ENCODE assay signal across 8 cellular contexts in genomic region chr4:87006531-87007344, GRCh38.
A peak's percentile ranks its signal among the peaks of the same experiment; 100 is the strongest.
DNase-seq lines count a peak whose midpoint lies in the region; ATAC-seq and TF ChIP-seq lines count a peak whose summit lies in the region.

No MANE protein-coding gene starts in this region.

- peaks cover 47% of the 10 kb centered on the region for H3K4me1 Mint-ChIP-seq in activated T-helper 2 cell treated with anti-CD3 and anti-CD28 coated beads, Interferon-gamma antibody, Interleukin-2, Interleukin-4, amounts not matched to agents 10 μg/mL and 5 μg/mL and 100 μg/mL, durations not matched to agents 14 hours and 24 hours and 36 hours (ENCODE audit: low read depth)
- H3K4me1 Mint-ChIP-seq in nephron: peaks cover 44% of the 10 kb centered on the region

- H3K4me3 ChIP-seq in fibroblast of pulmonary artery (replicated peaks; ENCODE audit: low read depth, low read length): peak overlapping the region; percentile 96

- peak overlapping the region; percentile 98 for H3K4me3 Mint-ChIP-seq in activated T-helper 2 cell treated with anti-CD3 and anti-CD28 coated beads, Interferon-gamma antibody, Interleukin-2, Interleukin-4, amounts not matched to agents 10 μg/mL and 5 μg/mL and 100 μg/mL, durations not matched to agents 14 hours and 24 hours and 36 hours (ENCODE audit: low read depth)
- peak overlapping the region; percentile 90 to 96 (median 96) for H3K4me3 Mint-ChIP-seq in nephron

- H3K9me3 Mint-ChIP-seq in activated T-helper 2 cell treated with anti-CD3 and anti-CD28 coated beads, Interferon-gamma antibody, Interleukin-2, Interleukin-4, amounts not matched to agents 10 μg/mL and 5 μg/mL and 100 μg/mL, durations not matched to agents 14 hours and 24 hours and 36 hours: no peaks in the 10 kb centered on the region
- H3K9me3 Mint-ChIP-seq in nephron: no peaks in the 10 kb centered on the region

- DNase-seq in ELR (ENCODE audit: low read depth) (peak; percentile 93), GOT3 (lab: John Stamatoyannopoulos, UW) (peak; percentile 92), LHCN-M2 (ENCODE audit: low read depth) (peak; percentile 92), RPMI7951 (ENCODE audit: low read depth) (peak; percentile 90), fibroblast of pulmonary artery (ENCODE audit: low read depth) (peak; percentile 95)
- peak; percentile 89 for DNase-seq in activated T-helper 2 cell treated with anti-CD3 and anti-CD28 coated beads, Interferon-gamma antibody, Interleukin-2, Interleukin-4, amounts not matched to agents 10 μg/mL and 5 μg/mL and 100 μg/mL, durations not matched to agents 14 hours and 24 hours and 36 hours (ENCODE audit: low spot score)
- peak; percentile 90 for DNase-seq in stimulated activated naive CD8-positive, alpha-beta T cell treated with anti-CD3 and anti-CD28 coated beads, Interleukin-15, Interleukin-2, amounts not matched to agents 100 U/mL and 50 U/mL, for 24 hours

- TF ChIP-seq CTCF in fibroblast of pulmonary artery (IDR thresholded peaks at IDR 0.05; ENCODE audit: low read length, missing control alignments) (peak; percentile 35), nephron (IDR thresholded peaks at IDR 0.05; ENCODE audit: unreplicated experiment in 3 of 3) (peak in 2 of 3 experiments; percentile 27 to 35)

- ATAC-seq in stimulated activated naive CD8-positive, alpha-beta T cell treated with anti-CD3 and anti-CD28 coated beads, Interleukin-15, Interleukin-2, amounts not matched to agents 100 U/mL and 50 U/mL, for 24 hours: peak; percentile 89

- intact Hi-C loops in activated T-helper 2 cell treated with anti-CD3 and anti-CD28 coated beads, Interferon-gamma antibody, Interleukin-2, Interleukin-4, amounts not matched to agents 10 μg/mL and 5 μg/mL and 100 μg/mL, durations not matched to agents 14 hours and 24 hours and 36 hours (cut with micrococcal nuclease): loop anchor here (1.0 to 2.0 kb wide), 8 partner anchors 11 to 87 kb away; no protein-coding TSS in a partner anchor

- no peaks in the 10 kb centered on the region for H3K27me3 Mint-ChIP-seq in activated T-helper 2 cell treated with anti-CD3 and anti-CD28 coated beads, Interferon-gamma antibody, Interleukin-2, Interleukin-4, amounts not matched to agents 10 μg/mL and 5 μg/mL and 100 μg/mL, durations not matched to agents 14 hours and 24 hours and 36 hours (ENCODE audit: low read depth)
- H3K27me3 Mint-ChIP-seq in nephron (ENCODE audit: low read depth): peaks cover 12% of the 10 kb centered on the region

- peak overlapping the region; percentile 97 for H3K27ac Mint-ChIP-seq in activated T-helper 2 cell treated with anti-CD3 and anti-CD28 coated beads, Interferon-gamma antibody, Interleukin-2, Interleukin-4, amounts not matched to agents 10 μg/mL and 5 μg/mL and 100 μg/mL, durations not matched to agents 14 hours and 24 hours and 36 hours
- H3K27ac Mint-ChIP-seq in nephron: peak overlapping the region; percentile 95 to 98 (median 96)

- H3K36me3 Mint-ChIP-seq in activated T-helper 2 cell treated with anti-CD3 and anti-CD28 coated beads, Interferon-gamma antibody, Interleukin-2, Interleukin-4, amounts not matched to agents 10 μg/mL and 5 μg/mL and 100 μg/mL, durations not matched to agents 14 hours and 24 hours and 36 hours (ENCODE audit: low read depth): peaks cover 8% of the 10 kb centered on the region
- H3K36me3 Mint-ChIP-seq in nephron (ENCODE audit: low read depth): no peaks in the 10 kb centered on the region

Comparison
In these comparisons a context has a peak if more than half of its experiments do, and no peak if none do; other contexts are left out.
1. Peak in every context shown above with its lines: DNase-seq, ATAC-seq and H3K4me3 ChIP-seq.